8 cellular contexts compared by ENCODE assay signal in genomic region chr18:25352629-25353005, GRCh38. TPM values are rescaled to one million over a fixed set of nuclear protein-coding genes. Genes with fewer than 3 reads are reported as not detected.
DNase-seq lines count a peak whose midpoint lies in the region; ATAC-seq and TF ChIP-seq lines count a peak whose summit lies in the region.

No MANE protein-coding gene starts in this region.

- H3K27me3 Mint-ChIP-seq in activated naive CD8-positive, alpha-beta T cell, result peaks cover 39% of the 10 kb centered on the region
- H3K27me3 Mint-ChIP-seq in activated naive CD8-positive, alpha-beta T cell treated with anti-CD3 and anti-CD28 coated beads for 36 hours, result peaks cover 60% of the 10 kb centered on the region

- H4K20me1 ChIP-seq in mammary epithelial cell (ENCODE audit: insufficient read depth, low read length), result no peaks in the 10 kb centered on the region

- H3K4me3 Mint-ChIP-seq in activated naive CD8-positive, alpha-beta T cell, result peak overlapping the region; percentile 60
- no peak overlapping the region for H3K4me3 Mint-ChIP-seq in activated naive CD8-positive, alpha-beta T cell treated with anti-CD3 and anti-CD28 coated beads for 36 hours

- H3K4me2 ChIP-seq in mammary epithelial cell (ENCODE audit: insufficient read depth, low read depth, low read length), result peak overlapping the region; percentile 36

- H3K36me3 ChIP-seq in mammary epithelial cell (ENCODE audit: insufficient read depth, low read length), result no peaks in the 10 kb centered on the region
- H3K36me3 ChIP-seq in upper lobe of right lung, result no peaks in the 10 kb centered on the region

- no peak for ATAC-seq in upper lobe of right lung
- no peak for ATAC-seq in GM18858 (IDR thresholded peaks at IDR 0.05; ENCODE audit: unreplicated experiment)

- no peaks in the 10 kb centered on the region for H3K9me3 ChIP-seq in mammary epithelial cell (replicated peaks; ENCODE audit: insufficient read depth, low read length)
- H3K9me3 ChIP-seq in mononuclear cell (ENCODE audit: low read depth, low read length), result no peaks in the 10 kb centered on the region
- no peaks in the 10 kb centered on the region for H3K9me3 ChIP-seq in upper lobe of right lung

- no peak overlapping the region for H2AFZ ChIP-seq in mammary epithelial cell (ENCODE audit: low read depth, low read length)

- H3K4me1 ChIP-seq in mammary epithelial cell (ENCODE audit: insufficient read depth, low read length), result peaks cover 16% of the 10 kb centered on the region
- peaks cover 29% of the 10 kb centered on the region for H3K4me1 ChIP-seq in mononuclear cell (ENCODE audit: insufficient read depth, low read length)
- H3K4me1 ChIP-seq in upper lobe of right lung, result peaks cover 5% of the 10 kb centered on the region

- no peak overlapping the region for H3K9ac ChIP-seq in mammary epithelial cell (ENCODE audit: insufficient read depth, low read length)

- H3K4me3 ChIP-seq in mammary epithelial cell (replicated peaks in 1 of 3; ENCODE audit: insufficient read depth in 1 of 3, low read depth in 2 of 3, low read length in 3 of 3), result no peak overlapping the region
- peak overlapping the region; percentile 16 for H3K4me3 ChIP-seq in mononuclear cell (ENCODE audit: low read length)
- H3K4me3 ChIP-seq in upper lobe of right lung, result peak overlapping the region; percentile 48

- no TSS peak for BruUV-seq in mammary epithelial cell (replicated peaks; lab: Mats Ljungman, UMichigan)

- CTCF ChIA-PET in mammary epithelial cell (lab: Charles Lee; ENCODE audit: low non-redundant PET), result interaction anchor here (0.7 kb wide), 1 partner anchor 12 kb away, joined by 25 read pairs; no protein-coding TSS in a partner anchor

- H3K9me3 Mint-ChIP-seq in activated naive CD8-positive, alpha-beta T cell (ENCODE audit: low read depth), result no peaks in the 10 kb centered on the region
- H3K9me3 Mint-ChIP-seq in activated naive CD8-positive, alpha-beta T cell treated with anti-CD3 and anti-CD28 coated beads for 36 hours, result no peaks in the 10 kb centered on the region

- intact Hi-C loops in mammary epithelial cell (cut with micrococcal nuclease) (loop anchor here (1.0 to 5.0 kb wide), 2 partner anchors 50 to 151 kb away; no protein-coding TSS in a partner anchor), upper lobe of right lung (cut with DNase I) (no loop called here)

- H3K27ac ChIP-seq in mammary epithelial cell (ENCODE audit: insufficient read depth, low read depth, low read length) (no peak overlapping the region), upper lobe of right lung (no peak overlapping the region)

- H3K27me3 ChIP-seq in mammary epithelial cell (ENCODE audit: insufficient read depth, low read length) (peaks cover 42% of the 10 kb centered on the region), mononuclear cell (ENCODE audit: insufficient read depth, low read length) (peaks cover 63% of the 10 kb centered on the region), upper lobe of right lung (peaks cover 16% of the 10 kb centered on the region)

- H3K79me2 ChIP-seq in mammary epithelial cell (ENCODE audit: insufficient read depth, low read length), result no peaks in the 10 kb centered on the region

- 0% methylated on average over 6 of the region's 6 CpGs for WGBS in mammary epithelial cell (ENCODE audit: low coverage, missing lambda C conversion rate)

- TF ChIP-seq CTCF in mammary epithelial cell (conservative IDR thresholded peaks at IDR 0.05 in 1 of 2, IDR thresholded peaks at IDR 0.05 in 1 of 2; ENCODE audit: extremely low read depth in 1 of 2, insufficient read depth in 1 of 2, low read depth in 1 of 2, low read length in 2 of 2) (no peak), upper lobe of right lung (IDR thresholded peaks at IDR 0.05) (no peak)

- dilution Hi-C loops in mammary epithelial cell (cut with HindIII; ENCODE audit: low sequenced_read_pairs), result no loop called here

- no peaks in the 10 kb centered on the region for H3K36me3 Mint-ChIP-seq in activated naive CD8-positive, alpha-beta T cell
- H3K36me3 Mint-ChIP-seq in activated naive CD8-positive, alpha-beta T cell treated with anti-CD3 and anti-CD28 coated beads for 36 hours, result no peaks in the 10 kb centered on the region

- DNase-seq in activated naive CD8-positive, alpha-beta T cell treated with anti-CD3 and anti-CD28 coated beads for 36 hours, result no peak
- DNase-seq in mammary epithelial cell (no peak), upper lobe of right lung (no peak), LoVo (ENCODE audit: low spot score) (no peak)
- no peak for DNase-seq in stimulated activated naive CD4-positive, alpha-beta T cell treated with Interleukin-2 at 50 U/mL for 16 hours (lab: John Stamatoyannopoulos, UW)

- no peak overlapping the region for H3K27ac Mint-ChIP-seq in activated naive CD8-positive, alpha-beta T cell
- no peak overlapping the region for H3K27ac Mint-ChIP-seq in activated naive CD8-positive, alpha-beta T cell treated with anti-CD3 and anti-CD28 coated beads for 36 hours

- H3K4me1 Mint-ChIP-seq in activated naive CD8-positive, alpha-beta T cell (ENCODE audit: low read depth), result peaks cover 23% of the 10 kb centered on the region
- H3K4me1 Mint-ChIP-seq in activated naive CD8-positive, alpha-beta T cell treated with anti-CD3 and anti-CD28 coated beads for 36 hours, result peaks cover 8% of the 10 kb centered on the region

- in situ Hi-C loops in mammary epithelial cell (cut with MboI; ENCODE audit: low sequenced_read_pairs in 2 of 2), result no loop called here

RNA-seq across cellular contexts. Expression of gene ZNF521, which starts 0.7 kb away (rescaled TPM):
- not detected for total RNA-seq in activated naive CD8-positive, alpha-beta T cell treated with anti-CD3 and anti-CD28 coated beads for 36 hours
- total RNA-seq in mammary epithelial cell (10 to 100 TPM in 1 of 2 donors, not detected in 1; 18.0 TPM), mononuclear cell (1.0 TPM), upper lobe of right lung (25.0 TPM)
- 0.15 TPM for polyA plus RNA-seq in mammary epithelial cell
- polyA minus RNA-seq in mammary epithelial cell, result not detected

Comparison
In these comparisons a context has a peak if more than half of its experiments do, and no peak if none do; other contexts are left out.
1. H3K4me3 ChIP-seq: peak in mononuclear cell (single experiment) and upper lobe of right lung (single experiment); none in mammary epithelial cell (0 of 3).